7 cellular contexts compared by ENCODE assay signal in genomic region chr13:106471957-106472543, GRCh38.
A peak's percentile ranks its signal among the peaks of the same experiment; 100 is the strongest.
DNase-seq lines count a peak whose midpoint lies in the region; ATAC-seq and TF ChIP-seq lines count a peak whose summit lies in the region.

No MANE protein-coding gene starts in this region.

- H3K36me3 ChIP-seq in GM23248 (ENCODE audit: low read depth) (no peaks in the 10 kb centered on the region), Peyer's patch (no peaks in the 10 kb centered on the region), gastroesophageal sphincter (no peaks in the 10 kb centered on the region)

- no peaks in the 10 kb centered on the region for H3K79me2 ChIP-seq in GM23248 (ENCODE audit: insufficient read depth)

- H3F3A ChIP-seq in GM23248 (ENCODE audit: insufficient read depth) = peaks cover 14% of the 10 kb centered on the region; the same call in 1 of the 2 replicates

- peak overlapping the region; percentile 86 for H2AFZ ChIP-seq in GM23248

- DNase-seq in GM23248 = peak; percentile 94
- DNase-seq in Peyer's patch = peak in 2 of 3 donors; percentile 75 to 83
- DNase-seq in skeletal muscle cell (ENCODE audit: low read depth) = peak; percentile 65
- DNase-seq in NCI-H1417 treated with DMSO at 0.1 percent for 48 hours (lab: John Stamatoyannopoulos, UW) = no peak
- no peak for DNase-seq in SIG-M5 (lab: John Stamatoyannopoulos, UW)

- in situ Hi-C loops in GM23248 (cut with MboI) = no loop called here

- no peak for TF ChIP-seq EP300 in gastroesophageal sphincter (IDR thresholded peaks at IDR 0.05)

- 0 out of 2 replicates have a peak, but pooled peaks cover 7% of the 10 kb centered on the region for H3K4me1 ChIP-seq in GM23248 (ENCODE audit: insufficient read depth)
- H3K4me1 ChIP-seq in Peyer's patch = peaks cover 0 to 19% (median 0%) of the 10 kb centered on the region in 4 donors
- H3K4me1 ChIP-seq in gastroesophageal sphincter = peaks cover 0 to 30% (median 0%) of the 10 kb centered on the region in 3 donors

- 5 to 6% methylated on average over 16 of the region's 16 CpGs for WGBS in GM23248 (ENCODE audit: low coverage in 1 of 2, low lambda C conversion rate in 2 of 2, missing lambda C conversion rate in 2 of 2), 2 experiments
- WGBS in gastroesophageal sphincter (ENCODE audit: low coverage in 1 of 2), 2 donors = 15 to 21% methylated on average over 6 to 13 of the region's 16 CpGs

- H3K9me2 ChIP-seq in GM23248 (ENCODE audit: insufficient read depth) = no peaks in the 10 kb centered on the region

- TF ChIP-seq POLR2A in Peyer's patch (IDR thresholded peaks at IDR 0.05) (peak in 1 of 2 donors; percentile 33), gastroesophageal sphincter (IDR thresholded peaks at IDR 0.05) (no peak)

- peak overlapping the region; percentile 41 for H3K9ac ChIP-seq in GM23248

- H3K27me3 ChIP-seq in GM23248 (replicated peaks; ENCODE audit: insufficient read depth) (no peaks in the 10 kb centered on the region; the same call in none of the 2 replicates), Peyer's patch (no peaks in the 10 kb centered on the region), gastroesophageal sphincter (no peaks in the 10 kb centered on the region)

- TF ChIP-seq CTCF in Peyer's patch (IDR thresholded peaks at IDR 0.05) (peak in 1 of 6 experiments; percentile 6), gastroesophageal sphincter (IDR thresholded peaks at IDR 0.05) (no peak)

- H3K4me3 ChIP-seq in GM23248 (peak overlapping the region; percentile 72), Peyer's patch (peak overlapping the region in 2 of 4 donors; percentile 4 to 30), gastroesophageal sphincter (peak overlapping the region in 1 of 2 donors; percentile 25), skeletal muscle cell (ENCODE audit: low read depth, low read length) (peak overlapping the region; percentile 32)

- H3K9me3 ChIP-seq in GM23248 (ENCODE audit: low read depth) (no peaks in the 10 kb centered on the region), Peyer's patch (no peaks in the 10 kb centered on the region), gastroesophageal sphincter (no peaks in the 10 kb centered on the region)

- H4K20me1 ChIP-seq in GM23248 (ENCODE audit: insufficient read depth) = no peaks in the 10 kb centered on the region

- no peak overlapping the region for H3K27ac ChIP-seq in GM23248
- H3K27ac ChIP-seq in Peyer's patch = peak overlapping the region in 2 of 4 donors; percentile 36 to 64
- H3K27ac ChIP-seq in gastroesophageal sphincter = peak overlapping the region in 3 of 4 donors; percentile 37 to 67 (median 61)

- peak overlapping the region; percentile 90 for H3K4me2 ChIP-seq in GM23248 (ENCODE audit: unreplicated experiment)

- peak; percentile 47 for ATAC-seq in gastroesophageal sphincter
- ATAC-seq in GM18520 (IDR thresholded peaks at IDR 0.05; ENCODE audit: unreplicated experiment) = no peak

Comparison
In these comparisons a context has a peak if more than half of its experiments do, and no peak if none do; other contexts are left out.
1. DNase-seq: peak in GM23248 (single experiment), Peyer's patch (2 of 3) and skeletal muscle cell (single experiment); none in NCI-H1417 treated with DMSO at 0.1 percent for 48 hours (single experiment) and SIG-M5 (single experiment).